Comparison of ENCODE assay signal across 22 cellular contexts in the genomic region with DNA sequence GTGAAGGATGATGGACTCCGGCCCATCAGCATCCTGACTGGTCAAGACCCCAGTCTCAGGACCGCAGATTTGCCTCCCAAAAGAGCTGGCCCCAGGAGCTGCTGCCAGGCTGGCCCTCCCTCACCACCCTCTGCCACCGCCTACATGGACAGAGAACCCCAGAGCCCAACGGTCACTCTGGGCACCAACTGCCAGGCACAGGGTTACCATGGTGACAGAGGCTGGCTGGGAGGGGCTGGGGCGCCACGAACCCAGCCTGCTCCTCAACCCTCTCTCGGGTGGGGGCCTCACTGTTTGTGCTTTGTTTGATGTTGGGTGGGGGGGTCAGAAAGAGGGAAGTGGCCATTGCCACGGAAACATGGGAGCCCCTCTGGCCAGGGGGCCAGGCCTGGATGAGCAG. TPM values are rescaled to one million over a fixed set of nuclear protein-coding genes. Genes with fewer than 3 reads are reported as not detected.
"Had no signal": no experiment of that assay in that cellular context is flagged by ENCODE, and none has a peak within 500 bp of the region (broad histone marks: within the 10 kb centered on the region; RNA-seq: fewer than 3 reads in every experiment).

No MANE protein-coding gene starts in this region.

- H3K4me3 ChIP-seq: coronary artery, esophagus squamous epithelium, gastrocnemius medialis, ovary, prostate gland, vagina had no signal

- ATAC-seq: activated T-cell treated with anti-CD3 and anti-CD28 coated beads, Interleukin-2, amount 50 U/mL, for 72 hours; gastrocnemius medialis; left ventricle myocardium superior; natural killer cell treated with Interleukin-12 subunit alpha and Interleukin-12 subunit beta and Interleukin-15 and Interleukin-18, amount 100 ng/mL, for 72 hours had no signal

- H3K4me3 Mint-ChIP-seq: activated CD4-positive, alpha-beta memory T cell treated with anti-CD3 and anti-CD28 coated beads, Interleukin-2, amount 10 ng/mL, durations not matched to agents 7 days and 5 days; activated naive CD4-positive, alpha-beta T cell treated with anti-CD3 and anti-CD28 coated beads, Interleukin-2, amount 10 ng/mL, durations not matched to agents 7 days and 5 days; activated T-cell treated with anti-CD3 and anti-CD28 coated beads, Interleukin-2, amount 50 U/mL, for 72 hours; mesothelial cell of epicardium; natural killer cell treated with Interleukin-12 subunit alpha and Interleukin-12 subunit beta and Interleukin-15 and Interleukin-18, amount 100 ng/mL, for 72 hours; type B pancreatic cell had no signal

- H3K9me3 Mint-ChIP-seq: activated CD4-positive, alpha-beta memory T cell treated with anti-CD3 and anti-CD28 coated beads, Interleukin-2, amount 10 ng/mL, durations not matched to agents 7 days and 5 days; activated naive CD4-positive, alpha-beta T cell treated with anti-CD3 and anti-CD28 coated beads, Interleukin-2, amount 10 ng/mL, durations not matched to agents 7 days and 5 days; activated T-cell treated with anti-CD3 and anti-CD28 coated beads, Interleukin-2, amount 50 U/mL, for 72 hours; mesothelial cell of epicardium; natural killer cell treated with Interleukin-12 subunit alpha and Interleukin-12 subunit beta and Interleukin-15 and Interleukin-18, amount 100 ng/mL, for 72 hours; stimulated activated naive B cell treated with anti-CD40 and anti-IgM and Interleukin-4, amounts not matched to agents 10 μg/mL and 1 μg/mL and 100 μg/mL, for 72 hours; type B pancreatic cell had no signal

- H3K27ac ChIP-seq: coronary artery, esophagus squamous epithelium, gastrocnemius medialis, neutrophil, ovary, vagina had no signal

- H3K4me1 Mint-ChIP-seq: activated CD4-positive, alpha-beta memory T cell treated with anti-CD3 and anti-CD28 coated beads, Interleukin-2, amount 10 ng/mL, durations not matched to agents 7 days and 5 days had no signal

- H3K4me1 ChIP-seq: esophagus squamous epithelium, gastrocnemius medialis, vagina had no signal

- H3K36me3 Mint-ChIP-seq: activated naive CD4-positive, alpha-beta T cell treated with anti-CD3 and anti-CD28 coated beads, Interleukin-2, amount 10 ng/mL, durations not matched to agents 7 days and 5 days; mesothelial cell of epicardium; natural killer cell treated with Interleukin-12 subunit alpha and Interleukin-12 subunit beta and Interleukin-15 and Interleukin-18, amount 100 ng/mL, for 72 hours; stimulated activated naive B cell treated with anti-CD40 and anti-IgM and Interleukin-4, amounts not matched to agents 10 μg/mL and 1 μg/mL and 100 μg/mL, for 72 hours; type B pancreatic cell had no signal

- H3K36me3 ChIP-seq: esophagus squamous epithelium, gastrocnemius medialis, neutrophil, ovary, prostate gland, vagina had no signal

- H3K9me3 ChIP-seq: esophagus squamous epithelium, gastrocnemius medialis, neutrophil, ovary, prostate gland, vagina had no signal

- H3K27ac Mint-ChIP-seq: activated CD4-positive, alpha-beta memory T cell treated with anti-CD3 and anti-CD28 coated beads, Interleukin-2, amount 10 ng/mL, durations not matched to agents 7 days and 5 days; activated naive CD4-positive, alpha-beta T cell treated with anti-CD3 and anti-CD28 coated beads, Interleukin-2, amount 10 ng/mL, durations not matched to agents 7 days and 5 days; activated T-cell treated with anti-CD3 and anti-CD28 coated beads, Interleukin-2, amount 50 U/mL, for 72 hours; mesothelial cell of epicardium; natural killer cell treated with Interleukin-12 subunit alpha and Interleukin-12 subunit beta and Interleukin-15 and Interleukin-18, amount 100 ng/mL, for 72 hours; type B pancreatic cell had no signal

- DNase-seq: activated CD4-positive, alpha-beta memory T cell treated with anti-CD3 and anti-CD28 coated beads, Interleukin-2, amount 10 ng/mL, durations not matched to agents 7 days and 5 days; activated CD4-positive, alpha-beta T cell treated with anti-CD3 and anti-CD28 coated beads for 48 hours; activated effector memory CD4-positive, alpha-beta T cell treated with anti-CD3 and anti-CD28 coated beads, Interleukin-2, amount 50 U/mL, for 16 hours; activated naive CD4-positive, alpha-beta T cell treated with anti-CD3 and anti-CD28 coated beads, Interleukin-2, amount 10 ng/mL, durations not matched to agents 7 days and 5 days; activated T-cell treated with anti-CD3 and anti-CD28 coated beads, Interleukin-2, amount 50 U/mL, for 72 hours; cerebellar nuclear complex; esophagus squamous epithelium; gastrocnemius medialis; hippocampal formation; left ventricle myocardium superior; mammary epithelial cell; ovary; stimulated activated CD4-positive, alpha-beta T cell treated with anti-CD3 and anti-CD28 coated beads, Interleukin-2, amount 100 ng/mL, for 48 hours; stimulated activated CD8-positive, alpha-beta memory T cell treated with anti-CD3 and anti-CD28 coated beads, Interleukin-4, amount 100 ng/mL, for 48 hours; stimulated activated naive B cell treated with anti-CD40 and anti-IgM and Interleukin-4, amounts not matched to agents 10 μg/mL and 1 μg/mL and 100 μg/mL, for 72 hours had no signal

- H3K27me3 ChIP-seq: ovary, vagina had no signal

RNA-seq across cellular contexts. Expression of gene ELFN2, which starts 55.8 kb away (rescaled TPM):
- total RNA-seq: esophagus squamous epithelium, vagina had no signal
